22 cellular contexts compared by ENCODE assay signal in genomic region chr20:23112595-23112994, GRCh38. TPM values are rescaled to one million over a fixed set of nuclear protein-coding genes. Genes with fewer than 3 reads are reported as not detected.
DNase-seq lines count a peak whose midpoint lies in the region; ATAC-seq and TF ChIP-seq lines count a peak whose summit lies in the region.
"Had no signal": no experiment of that assay in that cellular context is flagged by ENCODE, and none has a peak within 500 bp of the region (broad histone marks: within the 10 kb centered on the region; RNA-seq: fewer than 3 reads in every experiment).

No MANE protein-coding gene starts in this region.

- H3K9me3 Mint-ChIP-seq in dendritic cell treated with granulocyte-macrophage colony-stimulating factor and Interleukin-4, amounts not matched to agents 40 ng/mL and 50 ng/mL, for 4 days = no peaks in the 10 kb centered on the region
- H3K9me3 Mint-ChIP-seq: CD4-positive, alpha-beta T cell had no signal

- H3K36me3 Mint-ChIP-seq in dendritic cell treated with granulocyte-macrophage colony-stimulating factor and Interleukin-4, amounts not matched to agents 40 ng/mL and 50 ng/mL, for 4 days (ENCODE audit: low read depth) = no peaks in the 10 kb centered on the region

- TF ChIP-seq POLR2A in spleen (IDR thresholded peaks at IDR 0.05) = no peak

- H3K27ac Mint-ChIP-seq in dendritic cell treated with granulocyte-macrophage colony-stimulating factor and Interleukin-4, amounts not matched to agents 40 ng/mL and 50 ng/mL, for 4 days = peak overlapping the region; percentile 81
- H3K27ac Mint-ChIP-seq: CD4-positive, alpha-beta T cell had no signal

- intact Hi-C loops in dendritic cell treated with granulocyte-macrophage colony-stimulating factor and Interleukin-4, amounts not matched to agents 40 ng/mL and 50 ng/mL, for 4 days (cut with micrococcal nuclease) = loop anchor here (10.0 kb wide), 1 partner anchor 58 kb away; no protein-coding TSS in a partner anchor
- intact Hi-C loops in spleen (cut with DNase I; ENCODE audit: low total_unique reads) = no loop called here

- TF ChIP-seq CTCF in spleen (IDR thresholded peaks at IDR 0.05 in 8 of 11, conservative IDR thresholded peaks at IDR 0.05 in 3 of 11) = no peak

- no peak for ATAC-seq in HG03520 (IDR thresholded peaks at IDR 0.05; ENCODE audit: unreplicated experiment)
- ATAC-seq: GM12878, Panc1 had no signal

- no peaks in the 10 kb centered on the region for H3K27me3 ChIP-seq in spleen (replicated peaks in 1 of 7)
- H3K27me3 ChIP-seq: BE2C had no signal

- H3K4me3 Mint-ChIP-seq in dendritic cell treated with granulocyte-macrophage colony-stimulating factor and Interleukin-4, amounts not matched to agents 40 ng/mL and 50 ng/mL, for 4 days = no peak overlapping the region
- H3K4me3 Mint-ChIP-seq: CD4-positive, alpha-beta T cell had no signal

- H3K36me3 ChIP-seq in spleen = no peaks in the 10 kb centered on the region
- H3K36me3 ChIP-seq: BE2C had no signal

- H3K4me1 Mint-ChIP-seq in dendritic cell treated with granulocyte-macrophage colony-stimulating factor and Interleukin-4, amounts not matched to agents 40 ng/mL and 50 ng/mL, for 4 days (ENCODE audit: low read depth) = peaks cover 85% of the 10 kb centered on the region

- no peak overlapping the region for H3K4me3 ChIP-seq in spleen
- H3K4me3 ChIP-seq: GM12878 had no signal

- peak; percentile 85 for DNase-seq in NCI-H510A treated with DMSO at 0.1 percent for 48 hours (lab: John Stamatoyannopoulos, UW)
- no peak for DNase-seq in NCI-H510A (lab: John Stamatoyannopoulos, UW)
- DNase-seq in NCI-H146 treated with DMSO at 0.1 percent for 48 hours (lab: John Stamatoyannopoulos, UW; ENCODE audit: unreplicated experiment) = peak; percentile 28
- peak; percentile 51 for DNase-seq in spleen
- DNase-seq in globus pallidus (ENCODE audit: low spot score) = no peak
- DNase-seq in NCI-H1930 (lab: John Stamatoyannopoulos, UW) = no peak
- DNase-seq: 8988T; ACHN; BE2C; CD4-positive, alpha-beta T cell; DMS53; NCI-H1048; NCI-H1436; NCI-H2029; NCI-H446; NCI-H526 treated with DMSO at 0.1 percent for 48 hours; SHP77 treated with DMSO at 0.1 percent for 48 hours had no signal

- no peak overlapping the region for H3K27ac ChIP-seq in spleen
- H3K27ac ChIP-seq: HL-60 had no signal

- 20 to 43% (median 33%) methylated on average over 1 of the region's 1 CpG; no CpG with 5 or more reads in 1 of the 5 donors for WGBS in spleen, 5 donors

- peaks cover 4 to 57% (median 24%) of the 10 kb centered on the region in 6 donors for H3K4me1 ChIP-seq in spleen
- H3K4me1 ChIP-seq: BE2C had no signal

- no peaks in the 10 kb centered on the region for H3K27me3 Mint-ChIP-seq in dendritic cell treated with granulocyte-macrophage colony-stimulating factor and Interleukin-4, amounts not matched to agents 40 ng/mL and 50 ng/mL, for 4 days
- H3K27me3 Mint-ChIP-seq: CD4-positive, alpha-beta T cell had no signal

- H3K9me3 ChIP-seq in spleen = no peaks in the 10 kb centered on the region
- H3K9me3 ChIP-seq: BE2C had no signal

RNA-seq across cellular contexts. Expression of gene CD93, which starts 26.5 kb away (rescaled TPM):
- total RNA-seq in spleen = 100 to 1,000 TPM in 1 of 7 donors, 10 to 100 TPM in 6; 50.4 to 103 (median 75.4) TPM
- 1 to 10 TPM; 4.1 to 6.0 (median 5.9) TPM for polyA plus RNA-seq in spleen

Comparison
In these comparisons a context has a peak if more than half of its experiments do, and no peak if none do; other contexts are left out.
1. DNase-seq: peak in NCI-H510A treated with DMSO at 0.1 percent for 48 hours (single experiment), NCI-H146 treated with DMSO at 0.1 percent for 48 hours (single experiment) and spleen (single experiment); none in NCI-H510A (single experiment), globus pallidus (single experiment) and NCI-H1930 (0 of 2).